In genomic region chr2:101718479-101718878, GRCh38 we compare ENCODE assay signal across 11 cellular contexts. TPM values are rescaled to one million over a fixed set of nuclear protein-coding genes. Genes with fewer than 3 reads are reported as not detected.
DNase-seq lines count a peak whose midpoint lies in the region; ATAC-seq and TF ChIP-seq lines count a peak whose summit lies in the region.
"Had no signal": no experiment of that assay in that cellular context is flagged by ENCODE, and none has a peak within 500 bp of the region (broad histone marks: within the 10 kb centered on the region; RNA-seq: fewer than 3 reads in every experiment).

No MANE protein-coding gene starts in this region.

- H3K79me2 ChIP-seq in OCI-LY3 (ENCODE audit: low read length), result peaks cover 100% of the 10 kb centered on the region
- peaks cover 100% of the 10 kb centered on the region for H3K79me2 ChIP-seq in hepatocyte

- DNase-seq in activated CD4-positive, alpha-beta T cell treated with anti-CD3 and anti-CD28 coated beads, Interleukin-2, amount 10 ng/mL, durations not matched to agents 7 days and 5 days, result no peak
- DNase-seq in activated CD4-positive, alpha-beta T cell treated with anti-CD3 and anti-CD28 coated beads, Interleukin-2, amount 50 U/mL, for 4 hours, result no peak
- DNase-seq in activated naive CD8-positive, alpha-beta T cell treated with anti-CD3 and anti-CD28 coated beads, Interleukin-2, amount 10 ng/mL, durations not matched to agents 7 days and 5 days, result no peak
- DNase-seq in heart left ventricle (no peak), hepatocyte (ENCODE audit: low spot score) (no peak)
- DNase-seq: left ventricle myocardium inferior, NCI-H345, thyroid gland had no signal

- H4K20me1 ChIP-seq in OCI-LY3 (ENCODE audit: insufficient read depth, low read length) (peaks cover 49% of the 10 kb centered on the region), hepatocyte (ENCODE audit: insufficient read depth, poor library complexity, severe bottlenecking) (peaks cover 89% of the 10 kb centered on the region)

- H3K27me3 ChIP-seq in OCI-LY3 (ENCODE audit: low read depth, low read length) (no peaks in the 10 kb centered on the region), neutrophil (no peaks in the 10 kb centered on the region), heart left ventricle (no peaks in the 10 kb centered on the region), hepatocyte (no peaks in the 10 kb centered on the region)
- H3K27me3 ChIP-seq: thyroid gland had no signal

- TF ChIP-seq CTCF in OCI-LY3 (IDR thresholded peaks at IDR 0.05; ENCODE audit: low read depth, low read length) (no peak), neutrophil (IDR thresholded peaks at IDR 0.05) (no peak), heart left ventricle (IDR thresholded peaks at IDR 0.05) (no peak), hepatocyte (IDR thresholded peaks at IDR 0.05; ENCODE audit: poor library complexity) (no peak)

- peaks cover 83% of the 10 kb centered on the region for H3K4me1 Mint-ChIP-seq in activated CD4-positive, alpha-beta T cell treated with anti-CD3 and anti-CD28 coated beads, Interleukin-2, amount 10 ng/mL, durations not matched to agents 7 days and 5 days
- peaks cover 44% of the 10 kb centered on the region for H3K4me1 Mint-ChIP-seq in activated naive CD8-positive, alpha-beta T cell treated with anti-CD3 and anti-CD28 coated beads, Interleukin-2, amount 10 ng/mL, durations not matched to agents 7 days and 5 days

- H3K4me2 ChIP-seq in OCI-LY3 (ENCODE audit: low read length), result peak overlapping the region; percentile 74
- no peak overlapping the region for H3K4me2 ChIP-seq in hepatocyte

- H3K27ac ChIP-seq in OCI-LY3 (ENCODE audit: low read length) (peak overlapping the region; percentile 86), neutrophil (peak overlapping the region; percentile 89), heart left ventricle (peak overlapping the region in 1 of 12 donors; percentile 58), hepatocyte (no peak overlapping the region)
- H3K27ac ChIP-seq: left ventricle myocardium inferior, thyroid gland had no signal

- H3K36me3 ChIP-seq in OCI-LY3 (replicated peaks; ENCODE audit: low read depth, low read length), result peaks cover 36% of the 10 kb centered on the region
- no peaks in the 10 kb centered on the region for H3K36me3 ChIP-seq in neutrophil
- H3K36me3 ChIP-seq in heart left ventricle, result no peaks in the 10 kb centered on the region
- no peaks in the 10 kb centered on the region for H3K36me3 ChIP-seq in hepatocyte (replicated peaks; ENCODE audit: insufficient read depth, low read depth)
- H3K36me3 ChIP-seq: left ventricle myocardium inferior, thyroid gland had no signal

- H3K4me3 Mint-ChIP-seq in activated CD4-positive, alpha-beta T cell treated with anti-CD3 and anti-CD28 coated beads, Interleukin-2, amount 10 ng/mL, durations not matched to agents 7 days and 5 days, result no peak overlapping the region
- H3K4me3 Mint-ChIP-seq in activated naive CD8-positive, alpha-beta T cell treated with anti-CD3 and anti-CD28 coated beads, Interleukin-2, amount 10 ng/mL, durations not matched to agents 7 days and 5 days, result peak overlapping the region; percentile 69

- no peak overlapping the region for H2AFZ ChIP-seq in OCI-LY3 (ENCODE audit: low read depth, low read length)
- no peak overlapping the region for H2AFZ ChIP-seq in hepatocyte

- peaks cover 69% of the 10 kb centered on the region for H3K36me3 Mint-ChIP-seq in activated CD4-positive, alpha-beta T cell treated with anti-CD3 and anti-CD28 coated beads, Interleukin-2, amount 10 ng/mL, durations not matched to agents 7 days and 5 days (ENCODE audit: low read depth)
- peaks cover 41% of the 10 kb centered on the region for H3K36me3 Mint-ChIP-seq in activated naive CD8-positive, alpha-beta T cell treated with anti-CD3 and anti-CD28 coated beads, Interleukin-2, amount 10 ng/mL, durations not matched to agents 7 days and 5 days

- POLR2A ChIA-PET in activated CD4-positive, alpha-beta T cell treated with anti-CD3 and anti-CD28 coated beads, Interleukin-2, amount 10 ng/mL, durations not matched to agents 7 days and 5 days (lab: Charles Lee), result no interaction called here
- POLR2A ChIA-PET in activated naive CD8-positive, alpha-beta T cell treated with anti-CD3 and anti-CD28 coated beads, Interleukin-2, amount 10 ng/mL, durations not matched to agents 7 days and 5 days (lab: Charles Lee), result interaction anchor here (0.9 to 3.5 kb wide), 5 partner anchors 9 to 21 kb away, joined by 5 to 22 read pairs (median 12); partner anchors contain the start of gene MAP4K4

- intact Hi-C loops in heart left ventricle (cut with DNase I), result no loop called here

- peak overlapping the region; percentile 7 for H3K4me3 ChIP-seq in OCI-LY3 (ENCODE audit: low read length)
- H3K4me3 ChIP-seq in neutrophil (ENCODE audit: low read depth in 1 of 2, low read length in 1 of 2), result no peak overlapping the region
- no peak overlapping the region for H3K4me3 ChIP-seq in heart left ventricle
- no peak overlapping the region for H3K4me3 ChIP-seq in hepatocyte
- H3K4me3 ChIP-seq: left ventricle myocardium inferior, thyroid gland had no signal

- H3K9ac ChIP-seq in OCI-LY3 (ENCODE audit: low read length), result peak overlapping the region; percentile 60; the same call in 1 of the 2 replicates

- H3K4me1 ChIP-seq in OCI-LY3 (ENCODE audit: low read length) (peaks cover 93% of the 10 kb centered on the region), neutrophil (ENCODE audit: control insufficient read depth in 1 of 2, insufficient read depth in 1 of 2, low read depth in 1 of 2, low read length in 1 of 2) (peaks cover 93 to 100% of the 10 kb centered on the region in 2 experiments), heart left ventricle (peaks cover 0 to 93% (median 50%) of the 10 kb centered on the region in 12 donors), hepatocyte (ENCODE audit: insufficient read depth) (no peaks in the 10 kb centered on the region)

- ATAC-seq in activated naive CD8-positive, alpha-beta T cell treated with anti-CD3 and anti-CD28 coated beads, Interleukin-2, amount 10 ng/mL, durations not matched to agents 7 days and 5 days (ENCODE audit: low read depth), result no peak
- ATAC-seq in HG03039 (IDR thresholded peaks at IDR 0.05; ENCODE audit: unreplicated experiment), result no peak
- no peak for ATAC-seq in heart left ventricle

- no peaks in the 10 kb centered on the region for H3K9me2 ChIP-seq in hepatocyte (replicated peaks; ENCODE audit: insufficient read depth)

- no peaks in the 10 kb centered on the region for H3K27me3 Mint-ChIP-seq in activated CD4-positive, alpha-beta T cell treated with anti-CD3 and anti-CD28 coated beads, Interleukin-2, amount 10 ng/mL, durations not matched to agents 7 days and 5 days
- no peaks in the 10 kb centered on the region for H3K27me3 Mint-ChIP-seq in activated naive CD8-positive, alpha-beta T cell treated with anti-CD3 and anti-CD28 coated beads, Interleukin-2, amount 10 ng/mL, durations not matched to agents 7 days and 5 days

- H3K9me3 Mint-ChIP-seq in activated CD4-positive, alpha-beta T cell treated with anti-CD3 and anti-CD28 coated beads, Interleukin-2, amount 10 ng/mL, durations not matched to agents 7 days and 5 days, result peaks cover 22% of the 10 kb centered on the region
- H3K9me3 Mint-ChIP-seq in activated naive CD8-positive, alpha-beta T cell treated with anti-CD3 and anti-CD28 coated beads, Interleukin-2, amount 10 ng/mL, durations not matched to agents 7 days and 5 days, result peaks cover 3% of the 10 kb centered on the region

- CTCF ChIA-PET in activated CD4-positive, alpha-beta T cell treated with anti-CD3 and anti-CD28 coated beads, Interleukin-2, amount 10 ng/mL, durations not matched to agents 7 days and 5 days (lab: Charles Lee), result interaction anchor here (0.6 to 2.7 kb wide), 4 partner anchors 14 to 376 kb away, joined by 3 to 16 read pairs (median 4); no protein-coding TSS in a partner anchor

- WGBS in heart left ventricle, 4 donors, result 50 to 76% (median 55%) methylated on average over 1 of the region's 1 CpG
- 100% methylated on average over 1 of the region's 1 CpG for WGBS in hepatocyte (ENCODE audit: low lambda C conversion rate, missing lambda C conversion rate)

- H3K27ac Mint-ChIP-seq in activated CD4-positive, alpha-beta T cell treated with anti-CD3 and anti-CD28 coated beads, Interleukin-2, amount 10 ng/mL, durations not matched to agents 7 days and 5 days, result peak overlapping the region; percentile 88
- peak overlapping the region; percentile 95 for H3K27ac Mint-ChIP-seq in activated naive CD8-positive, alpha-beta T cell treated with anti-CD3 and anti-CD28 coated beads, Interleukin-2, amount 10 ng/mL, durations not matched to agents 7 days and 5 days

- TF ChIP-seq POLR2A in heart left ventricle (IDR thresholded peaks at IDR 0.05), result no peak

- H3K9me3 ChIP-seq in OCI-LY3 (ENCODE audit: insufficient read depth, low read length) (no peaks in the 10 kb centered on the region), neutrophil (no peaks in the 10 kb centered on the region), heart left ventricle (no peaks in the 10 kb centered on the region), hepatocyte (ENCODE audit: low read depth) (no peaks in the 10 kb centered on the region)
- H3K9me3 ChIP-seq: left ventricle myocardium inferior, thyroid gland had no signal

RNA-seq across cellular contexts. Expression of gene MAP4K4, which starts 21.0 kb away (rescaled TPM):
- 100 to 1,000 TPM; 129 to 142 TPM for total RNA-seq in activated CD4-positive, alpha-beta T cell treated with anti-CD3 and anti-CD28 coated beads, Interleukin-2, amount 10 ng/mL, durations not matched to agents 7 days and 5 days
- 10 to 100 TPM; 79.8 to 84.5 TPM for total RNA-seq in activated naive CD8-positive, alpha-beta T cell treated with anti-CD3 and anti-CD28 coated beads, Interleukin-2, amount 10 ng/mL, durations not matched to agents 7 days and 5 days
- total RNA-seq in heart left ventricle (100 to 1,000 TPM in 6 of 9 donors, 10 to 100 TPM in 3; 65.3 to 146 (median 114) TPM), hepatocyte (75.5 and 84.4 TPM in 2 replicates)
- polyA plus RNA-seq in heart left ventricle (100 to 1,000 TPM in 1 of 2 donors, 10 to 100 TPM in 1; 52.7 to 192 TPM), hepatocyte (59.1 and 60.6 TPM in 2 replicates)
